ENCODE assay signal across 8 cellular contexts in the genomic region with DNA sequence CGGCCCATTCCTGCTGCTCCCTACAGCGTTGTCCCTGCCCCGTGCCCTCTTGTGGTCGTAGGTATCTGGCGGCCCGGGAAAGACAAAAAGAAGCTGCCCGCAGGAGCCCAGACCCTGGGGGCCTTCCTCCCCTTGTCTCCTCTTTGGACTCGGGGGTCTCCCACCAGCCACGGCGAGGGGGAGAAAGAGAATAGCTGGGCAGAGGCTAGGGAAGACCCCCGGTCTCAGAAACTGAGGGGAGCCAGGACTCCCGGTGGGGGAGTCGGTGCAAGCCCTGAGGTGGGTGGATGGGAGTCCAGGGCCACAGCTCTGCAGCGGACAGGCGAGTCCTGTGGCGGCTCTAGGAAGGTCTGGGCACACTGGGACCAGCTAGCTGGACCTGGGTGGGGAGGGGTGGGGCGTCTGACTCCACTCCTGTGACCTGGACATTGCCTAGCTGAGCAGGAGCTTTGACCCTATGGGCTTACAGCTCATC. TPM values are rescaled to one million over a fixed set of nuclear protein-coding genes. Genes with fewer than 3 reads are reported as not detected.
DNase-seq lines count a peak whose midpoint lies in the region; ATAC-seq and TF ChIP-seq lines count a peak whose summit lies in the region.

No MANE protein-coding gene starts in this region.

- no peaks in the 10 kb centered on the region for H3K36me3 Mint-ChIP-seq in T-cell

- H3K9me3 Mint-ChIP-seq in T-cell, result no peaks in the 10 kb centered on the region

- CTCF ChIA-PET in T-cell (lab: Charles Lee), result interaction anchor here (0.6 to 1.5 kb wide), 7 partner anchors 30 to 158 kb away, joined by 3 to 6 read pairs (median 3); no protein-coding TSS in a partner anchor

- H3K4me1 ChIP-seq in esophagus squamous epithelium (peaks cover 0 to 39% (median 16%) of the 10 kb centered on the region in 3 donors), rectal smooth muscle tissue (ENCODE audit: control insufficient read depth, insufficient read depth, low read length) (no peaks in the 10 kb centered on the region)

- TF ChIP-seq CTCF in GM06990 (IDR thresholded peaks at IDR 0.05; ENCODE audit: insufficient read depth, low read length, poor library complexity, severe bottlenecking) (no peak), esophagus squamous epithelium (IDR thresholded peaks at IDR 0.05) (no peak)

- H3K36me3 ChIP-seq in GM06990 (ENCODE audit: control insufficient read depth, insufficient read depth, low read length) (no peaks in the 10 kb centered on the region), esophagus squamous epithelium (no peaks in the 10 kb centered on the region), rectal smooth muscle tissue (ENCODE audit: control insufficient read depth, insufficient read depth, low read length) (no peaks in the 10 kb centered on the region)

- peaks cover 30 to 37% (median 37%) of the 10 kb centered on the region in 3 donors for H3K4me1 Mint-ChIP-seq in T-cell

- H3K9ac ChIP-seq in rectal smooth muscle tissue (ENCODE audit: low read length), result no peak overlapping the region

- no peaks in the 10 kb centered on the region for H3K27me3 Mint-ChIP-seq in T-cell

- 72 to 100% methylated on average over 4 to 7 of the region's 17 CpGs for WGBS in esophagus squamous epithelium, 2 donors

- H3K4me3 ChIP-seq in GM06990 (replicated peaks; ENCODE audit: low read depth, low read length) (peak overlapping the region; percentile 35), esophagus squamous epithelium (peak overlapping the region; percentile 32 to 70 (median 56)), rectal smooth muscle tissue (ENCODE audit: low read length) (peak overlapping the region; percentile 67)

- peak overlapping the region; percentile 35 to 79 (median 66) for H3K27ac ChIP-seq in esophagus squamous epithelium
- H3K27ac ChIP-seq in rectal smooth muscle tissue (ENCODE audit: low read depth, low read length), result no peak overlapping the region

- no peak for ATAC-seq in T-cell (replicated peaks in 1 of 4)

- H3K9me3 ChIP-seq in esophagus squamous epithelium, result no peaks in the 10 kb centered on the region

- peak overlapping the region; percentile 97 to 98 for H3K27ac Mint-ChIP-seq in T-cell

- no peak for DNase-seq in GM06990 (ENCODE audit: extremely low read depth, insufficient read length)
- DNase-seq in T-cell, result no peak
- DNase-seq in esophagus squamous epithelium (lab: John Stamatoyannopoulos, UW), result no peak
- no peak for DNase-seq in germinal center (ENCODE audit: low spot score)
- no peak for DNase-seq in activated CD4-positive, CD25-positive, alpha-beta regulatory T cell (lab: John Stamatoyannopoulos, UW)
- DNase-seq in NCI-H1048 (lab: John Stamatoyannopoulos, UW), result no peak
- no peak for DNase-seq in NK-92 treated with Interleukin-12 subunit alpha and Interleukin-12 subunit beta, amount 100 ng/mL, for 24 hours (lab: John Stamatoyannopoulos, UW)

- POLR2A ChIA-PET in T-cell (lab: Charles Lee), result interaction anchor here in 1 of 2 donors (0.5 kb wide), 1 partner anchor 25 kb away, joined by 15 read pairs; no protein-coding TSS in a partner anchor

- no peak for TF ChIP-seq POLR2A in esophagus squamous epithelium (IDR thresholded peaks at IDR 0.05)

- intact Hi-C loops in esophagus squamous epithelium (cut with DNase I), result no loop called here

- no peaks in the 10 kb centered on the region for H3K27me3 ChIP-seq in GM06990 (replicated peaks; ENCODE audit: control insufficient read depth, insufficient read depth, low read length)
- H3K27me3 ChIP-seq in esophagus squamous epithelium, result no peaks in the 10 kb centered on the region
- H3K27me3 ChIP-seq in rectal smooth muscle tissue (ENCODE audit: control insufficient read depth, insufficient read depth, low read length), result no peaks in the 10 kb centered on the region

- peak overlapping the region; percentile 82 to 95 (median 83) for H3K4me3 Mint-ChIP-seq in T-cell

RNA-seq across cellular contexts. Expression of gene SH2D4B, which starts 1.3 kb away (rescaled TPM):
- total RNA-seq in T-cell (under 1 TPM; 0.12 to 0.26 (median 0.23) TPM), esophagus squamous epithelium (under 1 TPM in 1 of 4 donors, not detected in 3; 0.13 TPM)
